In the genomic region with DNA sequence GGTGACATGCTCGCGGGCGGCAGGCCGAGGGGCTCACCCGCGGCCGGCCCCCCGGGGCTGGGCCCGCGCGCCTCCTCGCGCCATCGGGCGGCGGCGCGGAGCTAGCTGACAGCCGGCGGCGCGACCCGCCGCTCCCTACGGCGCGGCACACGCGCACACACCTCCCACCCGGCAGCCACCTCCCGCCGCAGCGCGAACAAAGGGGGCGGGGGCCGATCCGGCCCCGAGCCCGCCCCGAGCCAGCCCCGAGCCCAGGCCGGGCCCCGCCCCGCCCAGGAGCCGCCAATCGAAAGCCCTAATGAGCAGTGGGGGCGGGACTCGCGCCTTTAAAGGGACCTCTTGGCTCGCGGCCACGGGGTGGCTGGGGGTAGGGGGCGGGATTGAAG, we compare ENCODE assay signal across 8 cellular contexts. TPM values are rescaled to one million over a fixed set of nuclear protein-coding genes. Genes with fewer than 3 reads are reported as not detected.
DNase-seq lines count a peak whose midpoint lies in the region; TF ChIP-seq lines count a peak whose summit lies in the region.

A gene with protein sequence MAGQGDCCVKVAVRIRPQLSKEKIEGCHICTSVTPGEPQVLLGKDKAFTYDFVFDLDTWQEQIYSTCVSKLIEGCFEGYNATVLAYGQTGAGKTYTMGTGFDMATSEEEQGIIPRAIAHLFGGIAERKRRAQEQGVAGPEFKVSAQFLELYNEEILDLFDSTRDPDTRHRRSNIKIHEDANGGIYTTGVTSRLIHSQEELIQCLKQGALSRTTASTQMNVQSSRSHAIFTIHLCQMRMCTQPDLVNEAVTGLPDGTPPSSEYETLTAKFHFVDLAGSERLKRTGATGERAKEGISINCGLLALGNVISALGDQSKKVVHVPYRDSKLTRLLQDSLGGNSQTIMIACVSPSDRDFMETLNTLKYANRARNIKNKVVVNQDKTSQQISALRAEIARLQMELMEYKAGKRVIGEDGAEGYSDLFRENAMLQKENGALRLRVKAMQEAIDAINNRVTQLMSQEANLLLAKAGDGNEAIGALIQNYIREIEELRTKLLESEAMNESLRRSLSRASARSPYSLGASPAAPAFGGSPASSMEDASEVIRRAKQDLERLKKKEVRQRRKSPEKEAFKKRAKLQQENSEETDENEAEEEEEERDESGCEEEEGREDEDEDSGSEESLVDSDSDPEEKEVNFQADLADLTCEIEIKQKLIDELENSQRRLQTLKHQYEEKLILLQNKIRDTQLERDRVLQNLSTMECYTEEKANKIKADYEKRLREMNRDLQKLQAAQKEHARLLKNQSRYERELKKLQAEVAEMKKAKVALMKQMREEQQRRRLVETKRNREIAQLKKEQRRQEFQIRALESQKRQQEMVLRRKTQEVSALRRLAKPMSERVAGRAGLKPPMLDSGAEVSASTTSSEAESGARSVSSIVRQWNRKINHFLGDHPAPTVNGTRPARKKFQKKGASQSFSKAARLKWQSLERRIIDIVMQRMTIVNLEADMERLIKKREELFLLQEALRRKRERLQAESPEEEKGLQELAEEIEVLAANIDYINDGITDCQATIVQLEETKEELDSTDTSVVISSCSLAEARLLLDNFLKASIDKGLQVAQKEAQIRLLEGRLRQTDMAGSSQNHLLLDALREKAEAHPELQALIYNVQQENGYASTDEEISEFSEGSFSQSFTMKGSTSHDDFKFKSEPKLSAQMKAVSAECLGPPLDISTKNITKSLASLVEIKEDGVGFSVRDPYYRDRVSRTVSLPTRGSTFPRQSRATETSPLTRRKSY (N-terminal part only) (minus strand): TSS at position 198 of the 386 bp plus-strand sequence. CDS start 331 bp downstream, outside the sequence.

- H3K4me2 ChIP-seq in hepatocyte: peak within 1 kb of the TSS; percentile 100

- peak within 1 kb of the TSS; percentile 77 for H3K4me3 ChIP-seq in GM06990 (replicated peaks; ENCODE audit: low read depth, low read length)
- H3K4me3 ChIP-seq in HEK293 (ENCODE audit: low read depth, low read length): peak within 1 kb of the TSS; percentile 46
- H3K4me3 ChIP-seq in adrenal gland: peak within 1 kb of the TSS in 2 of 4 donors; percentile 32 to 75
- H3K4me3 ChIP-seq in hepatocyte: peak within 1 kb of the TSS; percentile 52
- peak within 1 kb of the TSS; percentile 36 to 63 (median 56) for H3K4me3 ChIP-seq in sigmoid colon

- peak; percentile 90 for DNase-seq in GM06990 (ENCODE audit: extremely low read depth, insufficient read length)
- peak; percentile 92 for DNase-seq in NAMALWA (ENCODE audit: low spot score)
- peak; percentile 84 to 92 (median 87) for DNase-seq in T-helper 1 cell
- DNase-seq in adrenal gland: peak; percentile 56 to 77 (median 73)
- DNase-seq in hepatocyte (ENCODE audit: low spot score): peak; percentile 90
- peak; percentile 81 for DNase-seq in sigmoid colon
- DNase-seq in T1000 (lab: John Stamatoyannopoulos, UW): no peak

- H3K9me2 ChIP-seq in hepatocyte (replicated peaks; ENCODE audit: insufficient read depth): no peaks in the 10 kb centered on the region

- POLR2A ChIA-PET in HEK293 (lab: Yijun Ruan, JAX): no interaction called here

- H3K36me3 ChIP-seq in GM06990 (ENCODE audit: control insufficient read depth, insufficient read depth, low read length) (no peaks in the 10 kb centered on the region), HEK293 (ENCODE audit: control insufficient read depth in 2 of 2, insufficient read depth in 1 of 2, low read length in 2 of 2) (no peaks in the 10 kb centered on the region), adrenal gland (replicated peaks in 1 of 2) (no peaks in the 10 kb centered on the region), hepatocyte (replicated peaks; ENCODE audit: insufficient read depth, low read depth) (no peaks in the 10 kb centered on the region), sigmoid colon (no peaks in the 10 kb centered on the region)

- TF ChIP-seq CTCF in GM06990 (IDR thresholded peaks at IDR 0.05; ENCODE audit: insufficient read depth, low read length, poor library complexity, severe bottlenecking) (no peak), HEK293 (tag by site-specific recombination; IDR thresholded peaks at IDR 0.05) (no peak), adrenal gland (IDR thresholded peaks at IDR 0.05) (no peak), hepatocyte (IDR thresholded peaks at IDR 0.05; ENCODE audit: poor library complexity) (no peak), sigmoid colon (IDR thresholded peaks at IDR 0.05) (no peak)

- no peak for TF ChIP-seq POLR2A in adrenal gland (IDR thresholded peaks at IDR 0.05)
- TF ChIP-seq POLR2A in sigmoid colon (IDR thresholded peaks at IDR 0.05): no peak

- no peak for TF ChIP-seq EP300 in sigmoid colon (IDR thresholded peaks at IDR 0.05)

- 0 to 3% (median 0%) methylated on average over 1 to 53 of the region's 53 CpGs for WGBS in adrenal gland, 4 donors
- WGBS in hepatocyte (ENCODE audit: low lambda C conversion rate, missing lambda C conversion rate): 3% methylated on average over 6 of the region's 53 CpGs
- 1% methylated on average over 53 of the region's 53 CpGs for WGBS in sigmoid colon, 2 donors

- no peaks in the 10 kb centered on the region for H3K79me2 ChIP-seq in hepatocyte

- intact Hi-C loops in adrenal gland (cut with DNase I) (no loop called here), sigmoid colon (cut with DNase I) (no loop called here)

- H3K9me3 ChIP-seq in HEK293 (ENCODE audit: control insufficient read depth, insufficient read depth, low read depth, low read length) (no peaks in the 10 kb centered on the region), adrenal gland (replicated peaks in 1 of 3) (no peaks in the 10 kb centered on the region), hepatocyte (ENCODE audit: low read depth) (no peaks in the 10 kb centered on the region), sigmoid colon (no peaks in the 10 kb centered on the region)

- H4K20me1 ChIP-seq in hepatocyte (ENCODE audit: insufficient read depth, poor library complexity, severe bottlenecking): no peaks in the 10 kb centered on the region

- CTCF ChIA-PET in HEK293 (lab: Yijun Ruan, JAX): interaction anchor here (1.0 to 9.6 kb wide), 4 partner anchors 16 to 96 kb away, joined by 3 to 65 read pairs (median 9); no protein-coding TSS in a partner anchor

- peak within 1 kb of the TSS; percentile 83 for H2AFZ ChIP-seq in hepatocyte

- H3K4me1 ChIP-seq in HEK293 (ENCODE audit: control insufficient read depth, insufficient read depth, low read length) (no peaks in the 10 kb centered on the region), adrenal gland (replicated peaks in 1 of 2) (peaks cover 5 to 37% of the 10 kb centered on the region in 2 donors), hepatocyte (ENCODE audit: insufficient read depth) (peaks cover 8% of the 10 kb centered on the region), sigmoid colon (peaks cover 0 to 29% (median 16%) of the 10 kb centered on the region in 4 donors)

- no peaks in the 10 kb centered on the region for H3K27me3 ChIP-seq in GM06990 (replicated peaks; ENCODE audit: control insufficient read depth, insufficient read depth, low read length)
- H3K27me3 ChIP-seq in adrenal gland: no peaks in the 10 kb centered on the region
- peaks cover 11% of the 10 kb centered on the region for H3K27me3 ChIP-seq in hepatocyte
- H3K27me3 ChIP-seq in sigmoid colon: peaks cover 0 to 25% (median 0%) of the 10 kb centered on the region in 3 donors

- H3K27ac ChIP-seq in HEK293 (ENCODE audit: extremely low read depth, low read depth, low read length): peak within 1 kb of the TSS; percentile 27; the same call in 1 of the 2 replicates
- peak within 1 kb of the TSS in 1 of 5 donors; percentile 49 for H3K27ac ChIP-seq in adrenal gland
- no peak within 1 kb of the TSS for H3K27ac ChIP-seq in hepatocyte
- no peak within 1 kb of the TSS for H3K27ac ChIP-seq in sigmoid colon

TF ChIP-seq in HEK293, 187 proteins besides CTCF, POLR2A, EP300 and RAD21:
- TF ChIP-seq KLF10 (tag by site-specific recombination; IDR thresholded peaks at IDR 0.05) (peak; percentile 58; the same call in 1 of the 2 replicates), ZNF16 (tag by site-specific recombination; IDR thresholded peaks at IDR 0.05; ENCODE audit: low read depth) (no peak)

RNA-seq across cellular contexts. Expression of the gene that starts here (rescaled TPM):
- total RNA-seq in adrenal gland (1 to 10 TPM; 1.1 to 2.8 (median 1.7) TPM), hepatocyte (0.60 and 1.3 TPM in 2 replicates), sigmoid colon (under 1 TPM; 0.28 to 0.82 (median 0.76) TPM)
- polyA plus RNA-seq in adrenal gland (1 to 10 TPM in 1 of 3 donors, under 1 TPM in 2; 0.40 to 1.7 (median 0.57) TPM), hepatocyte (0.18 and 0.19 TPM in 2 replicates), sigmoid colon (10 to 100 TPM in 1 of 3 donors, 1 to 10 TPM in 1, under 1 TPM in 1; 0.60 to 18.4 (median 2.1) TPM)
